ENCODE assay signal across 20 cellular contexts in the genomic region with DNA sequence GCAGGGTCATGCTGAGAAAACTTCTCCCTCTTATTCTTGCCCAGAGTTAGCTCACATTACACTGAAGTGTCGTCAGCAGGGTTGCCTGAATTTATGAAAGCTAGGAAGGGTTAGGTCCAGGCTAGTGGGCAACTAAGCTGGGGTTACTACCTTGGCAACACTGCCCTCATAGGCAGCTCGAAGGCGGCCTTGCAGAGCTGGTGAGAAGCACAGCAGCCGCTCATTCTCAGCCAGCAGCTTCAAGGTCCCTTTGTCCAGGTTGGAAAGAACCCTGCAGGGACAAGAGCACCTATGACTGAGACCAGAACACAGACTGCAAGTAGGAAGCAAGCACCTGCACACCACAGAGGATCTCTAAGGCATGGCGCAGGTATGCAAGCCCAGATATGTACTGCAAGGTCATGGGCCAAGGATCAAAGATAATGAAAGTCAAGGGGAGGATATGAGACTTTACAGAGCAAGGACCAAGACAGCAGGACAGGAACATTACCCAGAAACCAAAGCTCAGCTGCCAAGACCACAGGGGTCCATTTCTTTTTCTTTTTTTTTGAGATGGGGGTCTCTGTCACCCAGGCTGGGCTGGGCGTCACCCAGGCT. TPM values are rescaled to one million over a fixed set of nuclear protein-coding genes. Genes with fewer than 3 reads are reported as not detected.
DNase-seq lines count a peak whose midpoint lies in the region; ATAC-seq, FAIRE-seq and TF ChIP-seq lines count a peak whose summit lies in the region.
"Had no signal": no experiment of that assay in that cellular context is flagged by ENCODE, and none has a peak within 500 bp of the region (broad histone marks: within the 10 kb centered on the region; RNA-seq: fewer than 3 reads in every experiment).

No MANE protein-coding gene starts in this region.

- in situ Hi-C loops in GM13976 (cut with MboI; ENCODE audit: low sequenced_read_pairs, unreplicated experiment) (no loop called here), GM12878 (cut with MboI) (no loop called here)

- no peaks in the 10 kb centered on the region for H3K27me3 ChIP-seq in GM12878 (replicated peaks in 1 of 2; ENCODE audit: control insufficient read depth in 2 of 2, insufficient read depth in 2 of 2, low read length in 1 of 2)
- H3K27me3 ChIP-seq: heart right ventricle, suprapubic skin had no signal

- H3K4me3 ChIP-seq in GM12878, result no peak overlapping the region
- H3K4me3 ChIP-seq: GM23338, heart right ventricle, lung, prostate gland, suprapubic skin had no signal

- peaks cover 18% of the 10 kb centered on the region for H3K4me1 ChIP-seq in GM12878 (ENCODE audit: control insufficient read depth, insufficient read depth, low read length)
- H3K4me1 ChIP-seq: prostate gland had no signal

- no peak overlapping the region for H3K27ac Mint-ChIP-seq in T-helper 1 cell treated with Interleukin-12 subunit alpha and Interleukin-12 subunit beta and Interleukin-4 antibody, amounts not matched to agents 30 μg/mL and 1 μg/mL, for 36 hours
- H3K27ac Mint-ChIP-seq in osteocyte (ENCODE audit: unreplicated experiment), result no peak overlapping the region
- H3K27ac Mint-ChIP-seq: GM23338 had no signal

- TF ChIP-seq RAD21 in GM12878 (IDR thresholded peaks at IDR 0.05; ENCODE audit: insufficient read depth, low read depth, low read length), result no peak

- TF ChIP-seq POLR2A in GM12878 (IDR thresholded peaks at IDR 0.05; ENCODE audit: low read depth, low read length), result no peak

- peaks cover 14% of the 10 kb centered on the region for H3K4me1 Mint-ChIP-seq in T-helper 1 cell treated with Interleukin-12 subunit alpha and Interleukin-12 subunit beta and Interleukin-4 antibody, amounts not matched to agents 30 μg/mL and 1 μg/mL, for 36 hours (ENCODE audit: low read depth)
- peaks cover 21% of the 10 kb centered on the region for H3K4me1 Mint-ChIP-seq in osteocyte (ENCODE audit: unreplicated experiment)

- no peak overlapping the region for H3K27ac ChIP-seq in GM12878 (ENCODE audit: control insufficient read depth, insufficient read depth)
- H3K27ac ChIP-seq: heart right ventricle, prostate gland, suprapubic skin had no signal

- H3K36me3 ChIP-seq in GM12878 (ENCODE audit: control insufficient read depth in 2 of 2, insufficient read depth in 2 of 2, low read length in 1 of 2), result peaks cover 8 to 15% of the 10 kb centered on the region in 2 experiments; a peak in 3 of 4 replicates

- H3K4me2 ChIP-seq in GM12878 (ENCODE audit: control insufficient read depth, insufficient read depth), result no peak overlapping the region; the same call in 1 of the 2 replicates
- H3K4me2 ChIP-seq: GM23338 had no signal

- no peak for TF ChIP-seq EP300 in GM12878 (IDR thresholded peaks at IDR 0.05; ENCODE audit: borderline replicate concordance in 1 of 2, control insufficient read depth in 1 of 2, low read depth in 2 of 2, low read length in 2 of 2)

- no peaks in the 10 kb centered on the region for H3K9me3 ChIP-seq in GM12878 (replicated peaks; ENCODE audit: control insufficient read depth, insufficient read depth, low read length)
- H3K9me3 ChIP-seq: heart right ventricle, prostate gland, suprapubic skin had no signal

- CTCF ChIA-PET in GM12878 (lab: Yijun Ruan, JAX), result interaction anchor here (0.8 to 6.2 kb wide), 5 partner anchors 28 to 551 kb away, joined by 3 to 26 read pairs (median 4); no protein-coding TSS in a partner anchor

- FAIRE-seq in GM12878 (lab: Jason Lieb, UNC), result peak; percentile 31

- H3K79me2 ChIP-seq in GM12878 (ENCODE audit: control insufficient read depth, insufficient read depth, low read length), result peaks cover 6% of the 10 kb centered on the region

- ATAC-seq in GM12878 (peak; percentile 29), GM18867 (IDR thresholded peaks at IDR 0.05; ENCODE audit: unreplicated experiment) (no peak)
- ATAC-seq: GM23338, heart right ventricle had no signal

- RAD21 ChIA-PET in GM12878 (lab: Charles Lee; ENCODE audit: unreplicated experiment), result interaction anchor here (1.3 kb wide), 1 partner anchor 192 kb away, joined by 3 read pairs; no protein-coding TSS in a partner anchor

- H2AFZ ChIP-seq in GM12878 (ENCODE audit: control insufficient read depth, low read depth, low read length), result no peak overlapping the region
- H2AFZ ChIP-seq: GM23338 had no signal

- H3K4me3 Mint-ChIP-seq in T-helper 1 cell treated with Interleukin-12 subunit alpha and Interleukin-12 subunit beta and Interleukin-4 antibody, amounts not matched to agents 30 μg/mL and 1 μg/mL, for 36 hours, result peak overlapping the region; percentile 49
- peak overlapping the region; percentile 40 for H3K4me3 Mint-ChIP-seq in osteocyte (ENCODE audit: unreplicated experiment)
- H3K4me3 Mint-ChIP-seq: GM23338 had no signal

- POLR2A ChIA-PET in GM12878 (lab: Charles Lee), result no interaction called here

- H4K20me1 ChIP-seq in GM12878 (ENCODE audit: control insufficient read depth, insufficient read depth), result no peaks in the 10 kb centered on the region

- 59% methylated on average over 5 of the region's 6 CpGs for WGBS in GM12878 (ENCODE audit: insufficient coverage, insufficient replicate concordance, low lambda C conversion rate, missing lambda C conversion rate)

- H3K27me3 Mint-ChIP-seq in T-helper 1 cell treated with Interleukin-12 subunit alpha and Interleukin-12 subunit beta and Interleukin-4 antibody, amounts not matched to agents 30 μg/mL and 1 μg/mL, for 36 hours (ENCODE audit: low read depth), result no peaks in the 10 kb centered on the region
- H3K27me3 Mint-ChIP-seq in osteocyte (ENCODE audit: unreplicated experiment), result no peaks in the 10 kb centered on the region

- no peaks in the 10 kb centered on the region for H3K9me3 Mint-ChIP-seq in T-helper 1 cell treated with Interleukin-12 subunit alpha and Interleukin-12 subunit beta and Interleukin-4 antibody, amounts not matched to agents 30 μg/mL and 1 μg/mL, for 36 hours
- no peaks in the 10 kb centered on the region for H3K9me3 Mint-ChIP-seq in osteocyte (ENCODE audit: unreplicated experiment)
- H3K9me3 Mint-ChIP-seq: GM23338 had no signal

- DNase-seq in T-helper 1 cell (no peak), GM13976 (ENCODE audit: low spot score) (peak; percentile 55), GM12878 (ENCODE audit: low read depth, low spot score) (no peak), osteocyte (ENCODE audit: extremely low spot score, unreplicated experiment) (peak; percentile 75), NCI-H2171 (lab: John Stamatoyannopoulos, UW) (no peak), SIG-M5 (lab: John Stamatoyannopoulos, UW) (no peak)
- DNase-seq: 8988T; activated CD4-positive, alpha-beta T cell treated with anti-CD3 and anti-CD28 coated beads, Interleukin-2, amount 50 U/mL, for 48 hours; cerebellar nuclear complex; heart right ventricle; NCI-H1417 treated with DMSO at 0.1 percent for 48 hours; NCI-H226; RPMI8226; stimulated activated CD4-positive, alpha-beta T cell treated with anti-CD3 and anti-CD28 coated beads, Interleukin-4, amount 100 ng/mL, for 4 hours had no signal

- SMC1A ChIA-PET in GM12878 (lab: Charles Lee; ENCODE audit: uncharacterized antibody, unreplicated experiment), result interaction anchor here (0.5 kb wide), 1 partner anchor 189 kb away, joined by 3 read pairs; no protein-coding TSS in a partner anchor

- H3K9ac ChIP-seq in GM12878 (ENCODE audit: control insufficient read depth, insufficient read depth, low read length), result no peak overlapping the region

- BruUV-seq in GM12878 (replicated peaks; lab: Mats Ljungman, UMichigan), result no TSS peak

- intact Hi-C loops in GM12878 (cut with micrococcal nuclease; ENCODE audit: unreplicated experiment), result loop anchor here (10.0 kb wide), 1 partner anchor 191 kb away; a partner anchor contains a TSS

- no peak for TF ChIP-seq CTCF in GM13976 (IDR thresholded peaks at IDR 0.05; ENCODE audit: borderline replicate concordance, control extremely low read depth, extremely low read depth, insufficient read depth, missing control alignments)
- no peak for TF ChIP-seq CTCF in GM12878 (IDR thresholded peaks at IDR 0.05 in 2 of 3, conservative IDR thresholded peaks at IDR 0.05 in 1 of 3; ENCODE audit: control insufficient read depth in 2 of 3, extremely low read depth in 1 of 3, insufficient read depth in 1 of 3, low read depth in 3 of 3, low read length in 3 of 3)
- TF ChIP-seq CTCF in osteocyte (IDR thresholded peaks at IDR 0.05), result no peak

- peaks cover 18% of the 10 kb centered on the region for H3K36me3 Mint-ChIP-seq in T-helper 1 cell treated with Interleukin-12 subunit alpha and Interleukin-12 subunit beta and Interleukin-4 antibody, amounts not matched to agents 30 μg/mL and 1 μg/mL, for 36 hours (ENCODE audit: low read depth)
- peaks cover 16% of the 10 kb centered on the region for H3K36me3 Mint-ChIP-seq in osteocyte (ENCODE audit: unreplicated experiment)

TF ChIP-seq in GM12878, 131 proteins besides CTCF, POLR2A, EP300 and RAD21 (continues in another document):
- TF ChIP-seq ASH2L (IDR thresholded peaks at IDR 0.05; ENCODE audit: borderline replicate concordance, low read depth) (no peak), TCF7 (IDR thresholded peaks at IDR 0.05; ENCODE audit: borderline replicate concordance) (peak; percentile 97), PAX5 (IDR thresholded peaks at IDR 0.05; ENCODE audit: borderline replicate concordance, low read depth, low read length) (peak; percentile 75; the same call in 1 of the 2 replicates)

RNA-seq across cellular contexts. Expression of a gene that starts 2.8 kb away (rescaled TPM):
- 22.2 and 27.4 TPM in 2 replicates for total RNA-seq in GM12878 (2013; cell fraction: nucleolus; rRNA removed)
- total RNA-seq in GM12878 (2014; rRNA removed) (7.3 and 9.1 TPM in 2 replicates), GM12878 (2014; rRNA removed; fragmentation: Illumina TruSeq; extraction: Trizol) (3.9 and 5.6 TPM in 2 replicates), GM12878 (2021) (11.2 and 14.2 TPM in 2 replicates), osteocyte (15.6 and 24.0 TPM in 2 replicates)
- 3.6 TPM for polyA plus RNA-seq in GM12878 (2011; ENCODE audit: low read depth)
- polyA plus RNA-seq in GM12878 (2011; rRNA removed) (5.4 and 6.3 TPM in 2 replicates), GM12878 (2014; fragmentation: Illumina TruSeq; extraction: Trizol) (2.5 and 4.2 TPM in 2 replicates), GM12878 (2014; fragmentation: Nextera tagmentation; extraction: Ambion mirVana) (1 to 10 TPM in 1 of 2 experiments, under 1 TPM in 1; 0.56 to 1.6 TPM), GM12878 (2014; rRNA removed) (8.3 and 9.3 TPM in 2 replicates), GM12878 (2016; fragmentation: Nextera tagmentation; extraction: Ambion mirVana) (1 to 10 TPM; 7.2 to 8.7 TPM)
- polyA plus RNA-seq in GM12878 (2011; cell fraction: cytosol; rRNA removed), result 6.5 and 8.5 TPM in 2 replicates
- polyA plus RNA-seq in GM12878 (2011; cell fraction: nucleus; rRNA removed), result 20.1 and 28.7 TPM in 2 replicates
- polyA plus RNA-seq in GM12878 (2012), result 6.9 and 7.1 TPM in 2 replicates
- polyA minus RNA-seq in GM12878 (2011; rRNA and poly(A)+ RNA removed), result 5.5 and 7.4 TPM in 2 replicates
- polyA minus RNA-seq in GM12878 (2011; cell fraction: cytosol; rRNA and poly(A)+ RNA removed), result 2.8 and 3.5 TPM in 2 replicates
- 9.1 and 16.0 TPM in 2 replicates for polyA minus RNA-seq in GM12878 (2011; cell fraction: nucleus; rRNA and poly(A)+ RNA removed)

Comparison
In these comparisons a context has a peak if more than half of its experiments do, and no peak if none do; other contexts are left out.
1. DNase-seq: peak in GM13976 (single experiment) and osteocyte (single experiment); none in T-helper 1 cell (0 of 5), GM12878 (single experiment), NCI-H2171 (single experiment) and SIG-M5 (single experiment).